In the genomic region with DNA sequence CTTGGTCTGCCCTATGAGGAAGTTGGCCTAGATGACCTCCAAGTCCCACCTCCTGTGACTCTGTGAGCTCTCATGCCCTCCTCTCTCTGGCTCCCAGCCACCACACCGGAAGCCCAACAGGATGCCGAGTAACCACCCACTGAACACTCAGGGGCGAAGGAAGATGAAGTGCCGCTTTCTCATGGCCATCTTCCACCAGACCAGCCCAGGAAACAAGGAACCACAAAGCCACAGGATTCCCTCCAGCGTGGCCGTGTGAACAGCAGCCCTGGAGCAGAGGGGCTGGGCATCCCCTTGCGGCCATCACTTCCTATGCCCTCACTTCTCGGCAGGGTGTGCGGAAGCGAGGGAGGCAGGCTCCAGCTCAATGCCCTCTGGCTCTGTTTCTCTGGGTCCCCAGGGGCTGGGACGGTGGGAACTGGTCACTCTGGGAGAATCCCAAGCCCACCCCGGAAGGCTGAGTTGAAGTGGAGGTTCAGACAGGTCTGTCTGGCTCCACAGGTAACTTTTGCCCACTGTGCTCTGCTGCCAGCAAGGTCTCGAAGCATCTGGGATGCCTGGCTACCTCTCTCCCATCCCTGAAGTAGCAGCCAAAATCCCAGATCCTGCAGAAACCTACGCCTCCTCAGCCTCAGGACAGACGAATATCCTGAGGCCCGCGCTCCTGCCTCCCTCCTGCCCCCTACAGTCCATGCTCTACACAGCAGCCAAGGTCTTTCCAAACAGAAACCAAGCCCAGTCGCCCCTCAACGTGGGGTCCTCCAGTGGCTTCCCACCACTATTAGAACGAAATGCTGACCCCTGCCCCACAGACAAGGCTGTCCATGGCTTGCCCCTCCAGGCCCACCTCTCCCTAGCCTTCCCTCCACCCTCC, we compare ENCODE assay signal across 8 cellular contexts. TPM values are rescaled to one million over a fixed set of nuclear protein-coding genes. Genes with fewer than 3 reads are reported as not detected.
DNase-seq lines count a peak whose midpoint lies in the region; ATAC-seq, FAIRE-seq and TF ChIP-seq lines count a peak whose summit lies in the region.

No MANE protein-coding gene starts in this region.

- CTCF ChIA-PET in Calu3 (lab: Charles Lee): interaction anchor here (0.7 to 1.5 kb wide), 10 partner anchors 10 to 83 kb away, joined by 3 to 10 read pairs (median 4); no protein-coding TSS in a partner anchor

- DNase-seq in Calu3 (peak; percentile 68), HT1080 (ENCODE audit: low read depth) (peak; percentile 99), T-helper 22 cell (ENCODE audit: low read depth) (peak; percentile 76), astrocyte (ENCODE audit: low read depth) (peak; percentile 94)
- DNase-seq in stimulated activated CD4-positive, alpha-beta T cell treated with anti-CD3 and anti-CD28 coated beads, Interleukin-12 subunit alpha, Interleukin-12 subunit beta, amount 100 ng/mL, for 4 hours: peak; percentile 61

- H3K9ac ChIP-seq in astrocyte (ENCODE audit: low read length) (peak overlapping the region; percentile 81), iPS-20b (ENCODE audit: low read depth, low read length) (no peak overlapping the region)

- no peak for FAIRE-seq in astrocyte (lab: Jason Lieb, UNC)

- H3K36me3 ChIP-seq in astrocyte (ENCODE audit: insufficient read depth, low read length) (no peaks in the 10 kb centered on the region), iPS-20b (ENCODE audit: insufficient read depth, low read depth, low read length) (no peaks in the 10 kb centered on the region)

- H4K20me1 ChIP-seq in astrocyte (ENCODE audit: insufficient read depth, low read length): peaks cover 24% of the 10 kb centered on the region

- H3K27me3 ChIP-seq in astrocyte (ENCODE audit: insufficient read depth, low read length) (no peaks in the 10 kb centered on the region), iPS-20b (ENCODE audit: insufficient read depth, low read length) (no peaks in the 10 kb centered on the region)

- no peaks in the 10 kb centered on the region for H3K9me3 Mint-ChIP-seq in Calu3 (ENCODE audit: low read depth, unreplicated experiment)
- H3K9me3 Mint-ChIP-seq in astrocyte (ENCODE audit: unreplicated experiment): no peaks in the 10 kb centered on the region

- H3K27me3 Mint-ChIP-seq in Calu3 (ENCODE audit: unreplicated experiment): no peaks in the 10 kb centered on the region
- no peaks in the 10 kb centered on the region for H3K27me3 Mint-ChIP-seq in astrocyte (ENCODE audit: low read depth, unreplicated experiment)

- peak overlapping the region; percentile 69 for H2AFZ ChIP-seq in astrocyte (ENCODE audit: low read depth, low read length)

- H3K27ac ChIP-seq in astrocyte (ENCODE audit: low read depth, low read length): peak overlapping the region; percentile 86
- H3K27ac ChIP-seq in iPS-20b (ENCODE audit: low read length): no peak overlapping the region

- H3K27ac Mint-ChIP-seq in Calu3 (ENCODE audit: unreplicated experiment) (peak overlapping the region; percentile 96), astrocyte (ENCODE audit: unreplicated experiment) (peak overlapping the region; percentile 72)

- H3K4me2 ChIP-seq in astrocyte (ENCODE audit: low read length): peak overlapping the region; percentile 91

- TF ChIP-seq CTCF in Calu3 (IDR thresholded peaks at IDR 0.05; ENCODE audit: unreplicated experiment) (peak; percentile 73), astrocyte (IDR thresholded peaks at IDR 0.05; ENCODE audit: insufficient read depth, low read depth, low read length) (peak; percentile 75)

- H3K4me3 Mint-ChIP-seq in Calu3 (ENCODE audit: low read depth, unreplicated experiment) (peak overlapping the region; percentile 70), astrocyte (ENCODE audit: unreplicated experiment) (peak overlapping the region; percentile 57)

- H3K4me1 Mint-ChIP-seq in Calu3 (ENCODE audit: low read depth, unreplicated experiment) (peaks cover 48% of the 10 kb centered on the region), astrocyte (ENCODE audit: low read depth, unreplicated experiment) (peaks cover 43% of the 10 kb centered on the region)

- H3K4me1 ChIP-seq in astrocyte (ENCODE audit: insufficient read depth, low read length): peaks cover 46% of the 10 kb centered on the region
- H3K4me1 ChIP-seq in iPS-20b (ENCODE audit: insufficient read depth, low read length): peaks cover 24% of the 10 kb centered on the region

- H3K9me3 ChIP-seq in astrocyte (ENCODE audit: insufficient read depth, low read depth, low read length) (no peaks in the 10 kb centered on the region), iPS-20b (ENCODE audit: insufficient read depth, low read depth, low read length) (no peaks in the 10 kb centered on the region)

- peak overlapping the region; percentile 52 for H3K4me3 ChIP-seq in astrocyte (ENCODE audit: insufficient read depth, low read depth, low read length)
- peak overlapping the region; percentile 21; the same call in 1 of the 2 replicates for H3K4me3 ChIP-seq in iPS-20b (ENCODE audit: low read length)

- no TSS peak for BruUV-seq in Calu3 (replicated peaks; lab: Mats Ljungman, UMichigan)

- ATAC-seq in GM21360 (IDR thresholded peaks at IDR 0.05; ENCODE audit: unreplicated experiment) (peak; percentile 53), GM18519 (IDR thresholded peaks at IDR 0.05; ENCODE audit: low FRiP score, unreplicated experiment) (no peak)

- peaks cover 18% of the 10 kb centered on the region for H3K36me3 Mint-ChIP-seq in Calu3 (ENCODE audit: insufficient read depth, unreplicated experiment)
- peaks cover 7% of the 10 kb centered on the region for H3K36me3 Mint-ChIP-seq in astrocyte (ENCODE audit: low read depth, unreplicated experiment)

- H3K79me2 ChIP-seq in astrocyte (ENCODE audit: insufficient read depth, low read length): peaks cover 81% of the 10 kb centered on the region

- intact Hi-C loops in Calu3 (cut with micrococcal nuclease; ENCODE audit: unreplicated experiment): loop anchor here (5.0 kb wide), 1 partner anchor 42 kb away; a partner anchor contains a TSS

RNA-seq across cellular contexts. Expression of a gene that starts 44.2 kb away (rescaled TPM):
- 83.0 and 101 TPM in 2 replicates for total RNA-seq in Calu3 (2022)
- 66.6 and 72.6 TPM in 2 replicates for total RNA-seq in HT1080 (2014; rRNA removed; shearing (Covaris generic))
- 103 and 119 TPM in 2 replicates for polyA plus RNA-seq in HT1080 (2015; cell fraction: cytosol; rRNA removed)
- polyA plus RNA-seq in HT1080 (2015; cell fraction: nucleus; rRNA removed): 211 and 256 TPM in 2 replicates
- total RNA-seq in astrocyte: 172 and 182 TPM in 2 replicates
